9 cellular contexts compared by ENCODE assay signal in the genomic region with DNA sequence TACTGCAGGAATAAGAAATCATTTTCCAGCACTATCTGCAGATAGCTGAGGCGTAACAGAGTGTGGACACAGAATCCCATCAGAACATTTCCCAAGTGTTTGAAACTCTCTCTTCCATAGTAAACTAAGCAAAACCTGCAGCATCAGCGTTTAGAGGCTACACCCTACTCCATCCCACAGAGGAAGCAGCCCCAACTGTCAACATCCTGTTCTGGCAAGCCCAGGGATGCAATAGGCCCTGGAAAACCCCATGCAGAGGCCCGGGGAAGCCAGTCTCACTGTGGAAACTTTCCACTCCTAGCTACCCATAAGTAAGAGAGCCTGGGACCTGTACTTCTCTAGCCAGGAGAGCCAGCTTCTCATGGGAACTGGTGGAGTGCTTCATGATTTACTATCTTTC.
DNase-seq lines count a peak whose midpoint lies in the region; ATAC-seq and TF ChIP-seq lines count a peak whose summit lies in the region.
"Had no signal": no experiment of that assay in that cellular context is flagged by ENCODE, and none has a peak within 500 bp of the region (broad histone marks: within the 10 kb centered on the region; RNA-seq: fewer than 3 reads in every experiment).

No MANE protein-coding gene starts in this region.

- H3K4me1 ChIP-seq in upper lobe of right lung: peaks cover 27% of the 10 kb centered on the region

- H3K9me3 Mint-ChIP-seq in activated T-helper 1 cell treated with anti-CD3 and anti-CD28 coated beads, Interleukin-12 subunit alpha, Interleukin-12 subunit beta, Interleukin-2, Interleukin-4 antibody, amounts not matched to agents 30 ng/mL and 10 ng/mL and 1 ng/mL, durations not matched to agents 14 hours and 24 hours and 36 hours: no peaks in the 10 kb centered on the region
- H3K9me3 Mint-ChIP-seq: activated CD4-positive, alpha-beta memory T cell treated with anti-CD3 and anti-CD28 coated beads for 36 hours had no signal

- ATAC-seq in Right ventricle myocardium inferior: peak; percentile 36
- peak; percentile 80 for ATAC-seq in upper lobe of right lung
- ATAC-seq in GM19455 (IDR thresholded peaks at IDR 0.05; ENCODE audit: unreplicated experiment): no peak

- H3K36me3 ChIP-seq in upper lobe of right lung: no peaks in the 10 kb centered on the region

- H3K4me1 Mint-ChIP-seq in activated T-helper 1 cell treated with anti-CD3 and anti-CD28 coated beads, Interleukin-12 subunit alpha, Interleukin-12 subunit beta, Interleukin-2, Interleukin-4 antibody, amounts not matched to agents 30 ng/mL and 10 ng/mL and 1 ng/mL, durations not matched to agents 14 hours and 24 hours and 36 hours (ENCODE audit: low read depth): peaks cover 27% of the 10 kb centered on the region

- H3K4me3 Mint-ChIP-seq in activated T-helper 1 cell treated with anti-CD3 and anti-CD28 coated beads, Interleukin-12 subunit alpha, Interleukin-12 subunit beta, Interleukin-2, Interleukin-4 antibody, amounts not matched to agents 30 ng/mL and 10 ng/mL and 1 ng/mL, durations not matched to agents 14 hours and 24 hours and 36 hours: peak overlapping the region; percentile 6
- H3K4me3 Mint-ChIP-seq: activated CD4-positive, alpha-beta memory T cell treated with anti-CD3 and anti-CD28 coated beads for 36 hours had no signal

- no peak for TF ChIP-seq CTCF in upper lobe of right lung (IDR thresholded peaks at IDR 0.05)

- no peak overlapping the region for H3K4me3 ChIP-seq in upper lobe of right lung

- H3K36me3 Mint-ChIP-seq in activated T-helper 1 cell treated with anti-CD3 and anti-CD28 coated beads, Interleukin-12 subunit alpha, Interleukin-12 subunit beta, Interleukin-2, Interleukin-4 antibody, amounts not matched to agents 30 ng/mL and 10 ng/mL and 1 ng/mL, durations not matched to agents 14 hours and 24 hours and 36 hours (ENCODE audit: low read depth): no peaks in the 10 kb centered on the region
- H3K36me3 Mint-ChIP-seq: activated CD4-positive, alpha-beta memory T cell treated with anti-CD3 and anti-CD28 coated beads for 36 hours had no signal

- H3K27ac ChIP-seq in upper lobe of right lung: peak overlapping the region; percentile 65

- no peaks in the 10 kb centered on the region for H3K27me3 ChIP-seq in upper lobe of right lung

- DNase-seq in Right ventricle myocardium inferior (ENCODE audit: missing footprints): no peak
- DNase-seq in cardiac septum (ENCODE audit: low spot score): no peak
- peak; percentile 26 for DNase-seq in activated T-helper 1 cell treated with anti-CD3 and anti-CD28 coated beads, Interleukin-12 subunit alpha, Interleukin-12 subunit beta, Interleukin-2, Interleukin-4 antibody, amounts not matched to agents 30 ng/mL and 10 ng/mL and 1 ng/mL, durations not matched to agents 14 hours and 24 hours and 36 hours (ENCODE audit: low spot score)
- DNase-seq in iris pigment epithelial cell (ENCODE audit: low read depth): peak; percentile 23
- no peak for DNase-seq in upper lobe of right lung
- DNase-seq in NCI-H69 (lab: John Stamatoyannopoulos, UW): no peak
- no peak for DNase-seq in amygdala (lab: John Stamatoyannopoulos, UW)
- DNase-seq: activated CD4-positive, alpha-beta memory T cell treated with anti-CD3 and anti-CD28 coated beads for 36 hours had no signal

- peaks cover 8% of the 10 kb centered on the region for H3K27me3 Mint-ChIP-seq in activated T-helper 1 cell treated with anti-CD3 and anti-CD28 coated beads, Interleukin-12 subunit alpha, Interleukin-12 subunit beta, Interleukin-2, Interleukin-4 antibody, amounts not matched to agents 30 ng/mL and 10 ng/mL and 1 ng/mL, durations not matched to agents 14 hours and 24 hours and 36 hours (ENCODE audit: insufficient read depth)

- peak overlapping the region; percentile 34 for H3K27ac Mint-ChIP-seq in activated T-helper 1 cell treated with anti-CD3 and anti-CD28 coated beads, Interleukin-12 subunit alpha, Interleukin-12 subunit beta, Interleukin-2, Interleukin-4 antibody, amounts not matched to agents 30 ng/mL and 10 ng/mL and 1 ng/mL, durations not matched to agents 14 hours and 24 hours and 36 hours
- H3K27ac Mint-ChIP-seq: activated CD4-positive, alpha-beta memory T cell treated with anti-CD3 and anti-CD28 coated beads for 36 hours had no signal

- H3K9me3 ChIP-seq in upper lobe of right lung: no peaks in the 10 kb centered on the region

- intact Hi-C loops in Right ventricle myocardium inferior (cut with DNase I) (no loop called here), cardiac septum (cut with DNase I) (no loop called here), upper lobe of right lung (cut with DNase I) (no loop called here)
- intact Hi-C loops in activated T-helper 1 cell treated with anti-CD3 and anti-CD28 coated beads, Interleukin-12 subunit alpha, Interleukin-12 subunit beta, Interleukin-2, Interleukin-4 antibody, amounts not matched to agents 30 ng/mL and 10 ng/mL and 1 ng/mL, durations not matched to agents 14 hours and 24 hours and 36 hours (cut with micrococcal nuclease): no loop called here

Comparison
In these comparisons a context has a peak if more than half of its experiments do, and no peak if none do; other contexts are left out.
1. DNase-seq: peak in activated T-helper 1 cell treated with anti-CD3 and anti-CD28 coated beads, Interleukin-12 subunit alpha, Interleukin-12 subunit beta, Interleukin-2, Interleukin-4 antibody, amounts not matched to agents 30 ng/mL and 10 ng/mL and 1 ng/mL, durations not matched to agents 14 hours and 24 hours and 36 hours (single experiment) and iris pigment epithelial cell (single experiment); none in Right ventricle myocardium inferior (single experiment), cardiac septum (single experiment), upper lobe of right lung (single experiment), NCI-H69 (single experiment) and amygdala (0 of 56).